Comparison of ENCODE assay signal across 17 cellular contexts in the genomic region with DNA sequence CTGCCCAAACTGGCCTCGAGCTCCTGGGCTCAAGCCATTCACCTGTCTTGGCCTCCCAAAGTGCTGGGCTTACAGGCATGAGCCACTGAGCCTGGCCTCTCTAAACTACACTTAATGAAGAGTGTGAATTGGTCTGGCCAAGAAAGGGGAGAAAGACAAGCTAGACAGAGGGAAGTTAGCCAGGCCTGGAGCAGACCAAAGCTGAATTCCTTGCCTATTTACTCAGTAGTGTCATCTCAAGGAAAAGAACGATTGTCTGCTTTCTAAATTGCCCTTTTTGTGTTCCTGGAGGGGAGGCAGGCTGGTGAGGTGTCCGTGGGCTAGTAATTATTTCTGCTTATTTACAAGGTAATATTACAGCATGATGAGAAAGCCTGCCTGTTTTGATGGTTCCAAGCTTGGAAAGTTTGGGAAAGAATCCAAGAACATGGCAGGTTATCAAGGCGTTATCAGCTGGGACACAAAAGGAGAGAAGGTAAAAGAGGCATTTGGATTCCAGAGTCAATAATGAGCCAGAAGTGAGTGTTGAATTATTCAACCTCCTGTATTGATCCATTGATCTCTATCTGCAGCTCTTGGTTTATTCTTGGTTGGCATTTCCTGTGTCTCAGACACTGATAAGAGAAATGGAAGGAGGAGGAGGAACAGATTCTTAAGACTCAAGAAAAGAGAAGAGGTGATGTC. TPM values are rescaled to one million over a fixed set of nuclear protein-coding genes. Genes with fewer than 3 reads are reported as not detected.
DNase-seq lines count a peak whose midpoint lies in the region; ATAC-seq and TF ChIP-seq lines count a peak whose summit lies in the region.
"Had no signal": no experiment of that assay in that cellular context is flagged by ENCODE, and none has a peak within 500 bp of the region (broad histone marks: within the 10 kb centered on the region; RNA-seq: fewer than 3 reads in every experiment).

No MANE protein-coding gene starts in this region.

- peaks cover 14% of the 10 kb centered on the region for H3K4me1 Mint-ChIP-seq in neural crest cell

- peak overlapping the region; percentile 41 for H3K4me3 Mint-ChIP-seq in neural crest cell

- H3K36me3 ChIP-seq in brain microvascular endothelial cell (replicated peaks): no peaks in the 10 kb centered on the region
- H3K36me3 ChIP-seq: BE2C, left lung, SJSA1 had no signal

- no peaks in the 10 kb centered on the region for H3K9me3 Mint-ChIP-seq in neural crest cell
- H3K9me3 Mint-ChIP-seq: IgD-negative memory B cell; naive thymus-derived CD8-positive, alpha-beta T cell had no signal

- no peak overlapping the region for H3K27ac ChIP-seq in brain microvascular endothelial cell
- H3K27ac ChIP-seq: dorsolateral prefrontal cortex, left lung, SJSA1 had no signal

- no peaks in the 10 kb centered on the region for H3K36me3 Mint-ChIP-seq in neural crest cell (ENCODE audit: low read depth)

- no peak overlapping the region for H3K27ac Mint-ChIP-seq in neural crest cell (ENCODE audit: unreplicated experiment)
- H3K27ac Mint-ChIP-seq: IgD-negative memory B cell had no signal

- in situ Hi-C loops in KBM-7 (cut with MboI; ENCODE audit: low pct_unique_long_range_greater_than_20kb, low sequenced_read_pairs) (no loop called here), brain microvascular endothelial cell (cut with HindIII; ENCODE audit: low pct_ligation_motif_present, low sequenced_read_pairs) (no loop called here)

- H3K4me3 ChIP-seq in brain microvascular endothelial cell (ENCODE audit: low read depth, low read length): no peak overlapping the region
- H3K4me3 ChIP-seq: dorsolateral prefrontal cortex, left lung, SJSA1 had no signal

- H3K27me3 Mint-ChIP-seq in neural crest cell (ENCODE audit: low read depth): peaks cover 3% of the 10 kb centered on the region
- H3K27me3 Mint-ChIP-seq: IgD-negative memory B cell; naive thymus-derived CD8-positive, alpha-beta T cell had no signal

- ATAC-seq in HG02840 (IDR thresholded peaks at IDR 0.05; ENCODE audit: low FRiP score, unreplicated experiment) (no peak), GM21786 (IDR thresholded peaks at IDR 0.05; ENCODE audit: unreplicated experiment) (no peak)
- ATAC-seq: left lung; naive thymus-derived CD8-positive, alpha-beta T cell had no signal

- no peaks in the 10 kb centered on the region for H3K27me3 ChIP-seq in brain microvascular endothelial cell (replicated peaks)
- H3K27me3 ChIP-seq: BE2C, dorsolateral prefrontal cortex, left lung, SJSA1 had no signal

- DNase-seq in AG20443 (ENCODE audit: low spot score) (peak; percentile 56), KBM-7 (peak; percentile 18), brain microvascular endothelial cell (peak; percentile 20), neural crest cell (ENCODE audit: low read depth, low spot score) (no peak), globus pallidus (ENCODE audit: low spot score) (no peak), hypothalamus (lab: John Stamatoyannopoulos, UW) (no peak)
- DNase-seq: activated CD4-positive, alpha-beta T cell treated with anti-CD3 and anti-CD28 coated beads, Interleukin-2, amount 50 U/mL, for 48 hours; amygdala; BE2C; naive thymus-derived CD8-positive, alpha-beta T cell; retina had no signal

- TF ChIP-seq CTCF in brain microvascular endothelial cell (IDR thresholded peaks at IDR 0.05; ENCODE audit: low read depth, low read length, missing control alignments) (no peak), neural crest cell (conservative IDR thresholded peaks at IDR 0.05) (no peak)

RNA-seq across cellular contexts. Expression of gene CBFB, which starts 6.3 kb away (rescaled TPM):
- 106 TPM in 2 replicates for total RNA-seq in neural crest cell

RNA-seq across cellular contexts. Expression of gene CES4A, which starts 34.3 kb away (rescaled TPM):
- 1.8 TPM in 2 replicates for total RNA-seq in neural crest cell
- total RNA-seq: SJSA1 had no signal

Comparison
In these comparisons a context has a peak if more than half of its experiments do, and no peak if none do; other contexts are left out.
1. DNase-seq: peak in AG20443 (single experiment), KBM-7 (single experiment) and brain microvascular endothelial cell (single experiment); none in neural crest cell (single experiment), globus pallidus (single experiment) and hypothalamus (0 of 51).